In genomic region chr15:95718441-95718840, GRCh38 we compare ENCODE assay signal across 28 cellular contexts.
DNase-seq lines count a peak whose midpoint lies in the region; ATAC-seq and TF ChIP-seq lines count a peak whose summit lies in the region.
"Had no signal": no experiment of that assay in that cellular context is flagged by ENCODE, and none has a peak within 500 bp of the region (broad histone marks: within the 10 kb centered on the region; RNA-seq: fewer than 3 reads in every experiment).

No MANE protein-coding gene starts in this region.

- TF ChIP-seq CTCF in right atrium auricular region (IDR thresholded peaks at IDR 0.05), result no peak

- no peak overlapping the region for H3K23ac ChIP-seq in neuronal stem cell (ENCODE audit: low read depth, low read length, poor library complexity)

- no peak overlapping the region for H3K4me3 ChIP-seq in right atrium auricular region
- H3K4me3 ChIP-seq in neuronal stem cell (ENCODE audit: low read length in 2 of 2), result no peak overlapping the region
- H3K4me3 ChIP-seq: GM23248, prostate gland, smooth muscle cell, thyroid gland had no signal

- H3K27me3 ChIP-seq in right atrium auricular region (no peaks in the 10 kb centered on the region), neuronal stem cell (ENCODE audit: control insufficient read depth in 3 of 3, insufficient read depth in 3 of 3, low read depth in 1 of 3, low read length in 3 of 3) (no peaks in the 10 kb centered on the region)
- H3K27me3 ChIP-seq: thyroid gland had no signal

- H3K79me1 ChIP-seq in neuronal stem cell (ENCODE audit: low read depth, low read length), result no peaks in the 10 kb centered on the region

- H2BK15ac ChIP-seq in neuronal stem cell (ENCODE audit: low read length), result no peak overlapping the region

- no peak overlapping the region for H3K14ac ChIP-seq in neuronal stem cell (ENCODE audit: low read length)

- intact Hi-C loops in Right ventricle myocardium inferior (cut with DNase I) (no loop called here), left cardiac atrium (cut with DNase I) (no loop called here)

- H3K27ac ChIP-seq in right atrium auricular region, result no peak overlapping the region
- H3K27ac ChIP-seq in neuronal stem cell (replicated peaks; ENCODE audit: low read length), result no peak overlapping the region
- H3K27ac ChIP-seq: epithelial cell of prostate, GM23248, prostate gland, thyroid gland had no signal

- H2BK12ac ChIP-seq in neuronal stem cell (ENCODE audit: low read length), result no peak overlapping the region

- DNase-seq in Right ventricle myocardium inferior (ENCODE audit: missing footprints), result no peak
- no peak for DNase-seq in right atrium auricular region (ENCODE audit: low spot score)
- DNase-seq in left cardiac atrium, result peak; percentile 41
- DNase-seq in neuronal stem cell (ENCODE audit: low spot score), result no peak
- no peak for DNase-seq in RKO (ENCODE audit: low spot score)
- no peak for DNase-seq in COLO668 (lab: John Stamatoyannopoulos, UW; ENCODE audit: unreplicated experiment)
- DNase-seq in mesenteric fat pad (ENCODE audit: low spot score), result no peak
- no peak for DNase-seq in islet precursor cell
- DNase-seq: 8988T; activated CD4-positive, alpha-beta T cell treated with anti-CD3 and anti-CD28 coated beads for 48 hours; activated naive CD4-positive, alpha-beta T cell treated with anti-CD3 and anti-CD28 coated beads, Interleukin-2, amount 10 ng/mL, durations not matched to agents 7 days and 5 days; activated T-cell treated with anti-CD3 and anti-CD28 coated beads, Interleukin-2, amount 50 U/mL, for 72 hours; AML-193; CD8-positive, alpha-beta memory T cell; GM23248; NCI-H1092 treated with DMSO at 0.1 percent for 48 hours; NCI-H2029; NCI-H510A treated with DMSO at 0.1 percent for 48 hours; NK-92 treated with Interleukin-12 subunit alpha and Interleukin-12 subunit beta, amount 100 ng/mL, for 24 hours; stimulated activated CD4-positive, alpha-beta T cell treated with anti-CD3 and anti-CD28 coated beads, Interleukin-2, amount 100 ng/mL, for 48 hours; stimulated activated naive CD4-positive, alpha-beta T cell; T-helper 17 cell; thyroid gland had no signal

- H3K36me3 ChIP-seq in right atrium auricular region (no peaks in the 10 kb centered on the region), neuronal stem cell (replicated peaks in 1 of 2; ENCODE audit: control insufficient read depth in 2 of 2, insufficient read depth in 2 of 2, low read length in 2 of 2) (no peaks in the 10 kb centered on the region)
- H3K36me3 ChIP-seq: prostate gland, thyroid gland had no signal

- H3K18ac ChIP-seq in neuronal stem cell (ENCODE audit: low read length), result no peak overlapping the region

- no peak overlapping the region for H3K9ac ChIP-seq in neuronal stem cell (ENCODE audit: low read depth, low read length, poor library complexity)
- H3K9ac ChIP-seq: GM23248 had no signal

- H2AK5ac ChIP-seq in neuronal stem cell (ENCODE audit: low read depth, low read length), result no peak overlapping the region

- no peak overlapping the region for H2BK120ac ChIP-seq in neuronal stem cell (ENCODE audit: low read depth, low read length)

- peak overlapping the region; percentile 54 for H2AFZ ChIP-seq in neuronal stem cell (ENCODE audit: low read length)
- H2AFZ ChIP-seq: GM23248 had no signal

- no peak overlapping the region for H3K4ac ChIP-seq in neuronal stem cell (ENCODE audit: low read length)

- H4K8ac ChIP-seq in neuronal stem cell (ENCODE audit: low read depth, low read length), result no peak overlapping the region

- H3K9me3 ChIP-seq in right atrium auricular region, result no peaks in the 10 kb centered on the region
- peaks cover 0 to 8% of the 10 kb centered on the region in 2 donors for H3K9me3 ChIP-seq in neuronal stem cell (replicated peaks in 1 of 2; ENCODE audit: control insufficient read depth in 2 of 2, insufficient read depth in 1 of 2, low read depth in 1 of 2, low read length in 2 of 2)
- H3K9me3 ChIP-seq: prostate gland, thyroid gland had no signal

- ATAC-seq in Right ventricle myocardium inferior, result peak; percentile 92
- ATAC-seq in left cardiac atrium, result peak; percentile 82 to 97
- ATAC-seq: activated T-cell treated with anti-CD3 and anti-CD28 coated beads, Interleukin-2, amount 50 U/mL, for 72 hours; natural killer cell treated with Interleukin-12 subunit alpha and Interleukin-12 subunit beta and Interleukin-15 and Interleukin-18, amount 100 ng/mL, for 72 hours; Panc1; T-helper 17 cell had no signal

- H4K91ac ChIP-seq in neuronal stem cell (ENCODE audit: low read depth, low read length, poor library complexity), result no peak overlapping the region

- H3K4me2 ChIP-seq in neuronal stem cell (ENCODE audit: insufficient read depth, low read length, poor library complexity, severe bottlenecking), result no peak overlapping the region
- H3K4me2 ChIP-seq: smooth muscle cell had no signal

- no peak overlapping the region for H2BK5ac ChIP-seq in neuronal stem cell (ENCODE audit: low read length)

- peaks cover 0 to 6% of the 10 kb centered on the region in 2 donors for H3K4me1 ChIP-seq in right atrium auricular region
- peaks cover 8 to 27% of the 10 kb centered on the region in 2 donors for H3K4me1 ChIP-seq in neuronal stem cell (ENCODE audit: control insufficient read depth in 2 of 2, insufficient read depth in 1 of 2, low read depth in 1 of 2, low read length in 2 of 2)
- H3K4me1 ChIP-seq: prostate gland, thyroid gland had no signal

- no CpG with 5 or more reads among the region's 7 CpGs for WGBS in neuronal stem cell (ENCODE audit: extremely low coverage in 2 of 2, insufficient read length in 2 of 2, insufficient replicate concordance in 1 of 2), 2 donors
